In genomic region chr1:113390871-113391642, GRCh38 we compare ENCODE assay signal across 8 cellular contexts. TPM values are rescaled to one million over a fixed set of nuclear protein-coding genes. Genes with fewer than 3 reads are reported as not detected.
DNase-seq lines count a peak whose midpoint lies in the region; ATAC-seq and TF ChIP-seq lines count a peak whose summit lies in the region.

No MANE protein-coding gene starts in this region.

- H3K4me3 Mint-ChIP-seq in activated naive CD8-positive, alpha-beta T cell treated with anti-CD3 and anti-CD28 coated beads, Interleukin-2, amount 50 U/mL, for 24 hours, result peak overlapping the region; percentile 90

- peak; percentile 12 for ATAC-seq in activated naive CD8-positive, alpha-beta T cell treated with anti-CD3 and anti-CD28 coated beads, Interleukin-2, amount 50 U/mL, for 24 hours
- ATAC-seq in HG03565 (IDR thresholded peaks at IDR 0.05; ENCODE audit: unreplicated experiment), result no peak

- DNase-seq in CD1c-positive myeloid dendritic cell (ENCODE audit: extremely low spot score) (peak; percentile 18), H7 (peak; percentile 50), SK-N-DZ (ENCODE audit: low spot score) (peak; percentile 21), hepatic stellate cell (ENCODE audit: low spot score) (peak; percentile 7), retinal pigment epithelial cell (ENCODE audit: low read depth) (no peak), SIG-M5 treated with dmso at 0.1 percent for 504 hours (lab: John Stamatoyannopoulos, UW; ENCODE audit: unreplicated experiment) (no peak)
- peak; percentile 38 for DNase-seq in activated naive CD8-positive, alpha-beta T cell treated with anti-CD3 and anti-CD28 coated beads, Interleukin-2, amount 50 U/mL, for 24 hours

- no peak for TF ChIP-seq CTCF in retinal pigment epithelial cell (conservative IDR thresholded peaks at IDR 0.05; ENCODE audit: low read depth, low read length)

- peak overlapping the region; percentile 27 for H3K27ac Mint-ChIP-seq in activated naive CD8-positive, alpha-beta T cell treated with anti-CD3 and anti-CD28 coated beads, Interleukin-2, amount 50 U/mL, for 24 hours

- peaks cover 39% of the 10 kb centered on the region for H3K27me3 Mint-ChIP-seq in activated naive CD8-positive, alpha-beta T cell treated with anti-CD3 and anti-CD28 coated beads, Interleukin-2, amount 50 U/mL, for 24 hours

- peaks cover 5% of the 10 kb centered on the region for H3K27me3 ChIP-seq in H7 (ENCODE audit: control insufficient read depth, insufficient read depth, low read length)

- H3K9me3 Mint-ChIP-seq in activated naive CD8-positive, alpha-beta T cell treated with anti-CD3 and anti-CD28 coated beads, Interleukin-2, amount 50 U/mL, for 24 hours, result no peaks in the 10 kb centered on the region

- no peaks in the 10 kb centered on the region for H3K36me3 ChIP-seq in H7 (replicated peaks; ENCODE audit: control insufficient read depth, insufficient read depth, low read length)

- peak overlapping the region; percentile 96 for H3K4me3 ChIP-seq in H7 (ENCODE audit: insufficient read depth, low read depth, low read length)
- H3K4me3 ChIP-seq in retinal pigment epithelial cell (ENCODE audit: low read length), result peak overlapping the region; percentile 81

- no peaks in the 10 kb centered on the region for H3K36me3 Mint-ChIP-seq in activated naive CD8-positive, alpha-beta T cell treated with anti-CD3 and anti-CD28 coated beads, Interleukin-2, amount 50 U/mL, for 24 hours (ENCODE audit: low read depth)

- H3K4me1 Mint-ChIP-seq in activated naive CD8-positive, alpha-beta T cell treated with anti-CD3 and anti-CD28 coated beads, Interleukin-2, amount 50 U/mL, for 24 hours, result peaks cover 22% of the 10 kb centered on the region

RNA-seq across cellular contexts. Expression of gene MAGI3, which starts 0.7 kb away (rescaled TPM):
- total RNA-seq in H7 (2014; rRNA removed; shearing (Covaris generic)), result 12.8 and 15.2 TPM in 2 replicates
- polyA plus RNA-seq in SK-N-DZ (2014; cell fraction: cytosol; rRNA removed), result 15.6 and 17.0 TPM in 2 replicates
- polyA plus RNA-seq in SK-N-DZ (2014; cell fraction: nucleus; rRNA removed), result 19.7 and 26.3 TPM in 2 replicates

Comparison
In these comparisons a context has a peak if more than half of its experiments do, and no peak if none do; other contexts are left out.
1. DNase-seq: peak in CD1c-positive myeloid dendritic cell (single experiment), H7 (single experiment), SK-N-DZ (single experiment), activated naive CD8-positive, alpha-beta T cell treated with anti-CD3 and anti-CD28 coated beads, Interleukin-2, amount 50 U/mL, for 24 hours (single experiment) and hepatic stellate cell (single experiment); none in retinal pigment epithelial cell (single experiment) and SIG-M5 treated with dmso at 0.1 percent for 504 hours (single experiment).